In the genomic region with DNA sequence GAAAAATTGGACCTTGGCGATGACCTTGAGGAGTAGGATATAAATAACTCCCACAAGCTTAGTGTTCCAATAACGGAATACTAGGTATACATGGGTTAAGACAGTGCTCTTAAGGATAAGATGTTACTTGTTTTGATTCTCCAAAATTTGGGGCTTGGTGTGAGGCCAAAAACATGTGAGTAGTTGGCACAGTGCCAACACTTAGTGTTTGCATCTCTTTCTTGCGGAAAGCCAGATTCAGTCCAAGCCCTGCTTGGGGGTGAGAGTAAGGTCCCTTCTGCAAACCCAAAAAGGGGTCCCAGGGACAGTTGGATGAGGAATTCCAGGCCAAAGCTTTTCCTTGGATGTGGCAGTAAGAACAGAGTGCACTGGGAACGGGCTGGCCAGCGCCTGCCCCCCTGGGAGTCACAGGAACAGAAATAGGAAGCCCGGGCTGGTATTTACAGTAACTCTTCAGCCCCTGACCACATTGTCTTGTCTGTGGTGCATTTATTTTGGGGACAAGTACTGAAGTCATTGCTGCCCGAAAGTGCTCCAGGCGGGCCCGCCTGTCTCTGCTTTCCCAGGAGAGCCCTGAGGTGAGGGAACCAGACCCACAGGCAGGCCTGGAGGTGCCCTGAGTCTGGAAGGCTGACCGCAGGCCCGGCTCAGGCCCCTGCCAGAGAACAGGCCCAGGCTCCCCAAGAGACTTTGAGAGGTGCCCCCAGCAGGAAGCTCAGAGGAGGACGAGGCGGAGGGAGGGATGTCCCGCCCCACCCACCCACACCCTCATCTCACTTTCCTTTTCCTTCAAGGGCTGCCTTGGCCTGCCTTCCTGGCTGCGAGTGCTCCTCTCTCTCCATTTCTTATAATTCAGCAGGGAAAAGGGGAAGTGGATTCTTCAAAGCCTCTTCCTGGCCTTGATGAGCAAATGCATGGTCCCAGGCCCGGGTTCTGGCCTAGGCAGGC, we compare ENCODE assay signal across 16 cellular contexts.
DNase-seq lines count a peak whose midpoint lies in the region; ATAC-seq lines count a peak whose summit lies in the region.
"Had no signal": no experiment of that assay in that cellular context is flagged by ENCODE, and none has a peak within 500 bp of the region (broad histone marks: within the 10 kb centered on the region; RNA-seq: fewer than 3 reads in every experiment).

No MANE protein-coding gene starts in this region.

- no peaks in the 10 kb centered on the region for H3K27me3 Mint-ChIP-seq in activated T-helper 1 cell treated with anti-CD3 and anti-CD28 coated beads, Interleukin-12 subunit alpha, Interleukin-12 subunit beta, Interleukin-2, Interleukin-4 antibody, amounts not matched to agents 30 ng/mL and 10 ng/mL and 1 ng/mL, durations not matched to agents 14 hours and 24 hours and 36 hours (ENCODE audit: insufficient read depth)

- H3K4ac ChIP-seq in neuronal stem cell (ENCODE audit: low read length), result no peak overlapping the region

- DNase-seq in Right ventricle myocardium inferior (ENCODE audit: missing footprints), result peak; percentile 73
- DNase-seq in cardiac septum (ENCODE audit: low spot score), result no peak
- peak; percentile 38 for DNase-seq in globus pallidus (ENCODE audit: low spot score)
- DNase-seq in neuronal stem cell (ENCODE audit: low spot score), result no peak
- no peak for DNase-seq in activated CD8-positive, alpha-beta memory T cell treated with anti-CD3 and anti-CD28 coated beads, Interleukin-2, amount 50 U/mL, for 48 hours
- no peak for DNase-seq in activated T-helper 1 cell treated with anti-CD3 and anti-CD28 coated beads, Interleukin-12 subunit alpha, Interleukin-12 subunit beta, Interleukin-2, Interleukin-4 antibody, amounts not matched to agents 30 ng/mL and 10 ng/mL and 1 ng/mL, durations not matched to agents 14 hours and 24 hours and 36 hours (ENCODE audit: low spot score)
- DNase-seq: activated CD8-positive, alpha-beta T cell treated with anti-CD3 and anti-CD28 coated beads, Interleukin-2, amount 10 ng/mL, durations not matched to agents 7 days and 5 days; activated gamma-delta T cell treated with Interleukin-2 at 50 U/mL for 16 hours; MG63; NCI-H2227 treated with DMSO at 0.1 percent for 48 hours; occipital lobe; stimulated activated CD8-positive, alpha-beta memory T cell treated with anti-CD3 and anti-CD28 coated beads, Interleukin-4, amount 100 ng/mL, for 48 hours had no signal

- no peak overlapping the region for H2BK5ac ChIP-seq in neuronal stem cell (ENCODE audit: low read length)

- H4K91ac ChIP-seq in neuronal stem cell (ENCODE audit: low read depth, low read length, poor library complexity), result no peak overlapping the region

- H3K27ac ChIP-seq in neuronal stem cell (replicated peaks; ENCODE audit: low read length), result no peak overlapping the region
- H3K27ac ChIP-seq: RWPE1 had no signal

- no peak overlapping the region for H3K14ac ChIP-seq in neuronal stem cell (ENCODE audit: low read length)

- no peaks in the 10 kb centered on the region for H3K9me3 Mint-ChIP-seq in activated T-helper 1 cell treated with anti-CD3 and anti-CD28 coated beads, Interleukin-12 subunit alpha, Interleukin-12 subunit beta, Interleukin-2, Interleukin-4 antibody, amounts not matched to agents 30 ng/mL and 10 ng/mL and 1 ng/mL, durations not matched to agents 14 hours and 24 hours and 36 hours

- H3K4me1 Mint-ChIP-seq in activated T-helper 1 cell treated with anti-CD3 and anti-CD28 coated beads, Interleukin-12 subunit alpha, Interleukin-12 subunit beta, Interleukin-2, Interleukin-4 antibody, amounts not matched to agents 30 ng/mL and 10 ng/mL and 1 ng/mL, durations not matched to agents 14 hours and 24 hours and 36 hours (ENCODE audit: low read depth), result no peaks in the 10 kb centered on the region

- no peak overlapping the region for H3K4me3 ChIP-seq in neuronal stem cell (ENCODE audit: low read length in 2 of 2)
- H3K4me3 ChIP-seq: MG63, uterus had no signal

- WGBS in neuronal stem cell (ENCODE audit: extremely low coverage in 2 of 2, insufficient read length in 2 of 2, insufficient replicate concordance in 1 of 2), 2 donors, result no CpG with 5 or more reads among the region's 16 CpGs

- H3K23ac ChIP-seq in neuronal stem cell (ENCODE audit: low read depth, low read length, poor library complexity), result no peak overlapping the region

- no peak overlapping the region for H3K4me3 Mint-ChIP-seq in activated T-helper 1 cell treated with anti-CD3 and anti-CD28 coated beads, Interleukin-12 subunit alpha, Interleukin-12 subunit beta, Interleukin-2, Interleukin-4 antibody, amounts not matched to agents 30 ng/mL and 10 ng/mL and 1 ng/mL, durations not matched to agents 14 hours and 24 hours and 36 hours
- H3K4me3 Mint-ChIP-seq: activated CD8-positive, alpha-beta T cell treated with anti-CD3 and anti-CD28 coated beads, Interleukin-2, amount 10 ng/mL, durations not matched to agents 7 days and 5 days had no signal

- H2BK12ac ChIP-seq in neuronal stem cell (ENCODE audit: low read length), result peak overlapping the region; percentile 65

- H3K4me2 ChIP-seq in neuronal stem cell (ENCODE audit: insufficient read depth, low read length, poor library complexity, severe bottlenecking), result no peak overlapping the region

- H2AK5ac ChIP-seq in neuronal stem cell (ENCODE audit: low read depth, low read length), result peak overlapping the region; percentile 58

- no peak overlapping the region for H2BK120ac ChIP-seq in neuronal stem cell (ENCODE audit: low read depth, low read length)

- H4K8ac ChIP-seq in neuronal stem cell (ENCODE audit: low read depth, low read length), result no peak overlapping the region

- no peak overlapping the region for H3K27ac Mint-ChIP-seq in activated T-helper 1 cell treated with anti-CD3 and anti-CD28 coated beads, Interleukin-12 subunit alpha, Interleukin-12 subunit beta, Interleukin-2, Interleukin-4 antibody, amounts not matched to agents 30 ng/mL and 10 ng/mL and 1 ng/mL, durations not matched to agents 14 hours and 24 hours and 36 hours
- H3K27ac Mint-ChIP-seq: activated CD8-positive, alpha-beta T cell treated with anti-CD3 and anti-CD28 coated beads, Interleukin-2, amount 10 ng/mL, durations not matched to agents 7 days and 5 days had no signal

- H3K4me1 ChIP-seq in neuronal stem cell (ENCODE audit: control insufficient read depth in 2 of 2, insufficient read depth in 1 of 2, low read depth in 1 of 2, low read length in 2 of 2), result peaks cover 0 to 2% of the 10 kb centered on the region in 2 donors
- H3K4me1 ChIP-seq: uterus had no signal

- no peak overlapping the region for H3K9ac ChIP-seq in neuronal stem cell (ENCODE audit: low read depth, low read length, poor library complexity)

- ATAC-seq in Right ventricle myocardium inferior (peak; percentile 74), GM18502 (IDR thresholded peaks at IDR 0.05; ENCODE audit: poor library complexity, unreplicated experiment) (no peak), HG03045 (IDR thresholded peaks at IDR 0.05; ENCODE audit: unreplicated experiment) (no peak)
- ATAC-seq: activated CD8-positive, alpha-beta T cell treated with anti-CD3 and anti-CD28 coated beads, Interleukin-2, amount 10 ng/mL, durations not matched to agents 7 days and 5 days had no signal

- no peaks in the 10 kb centered on the region for H3K9me3 ChIP-seq in neuronal stem cell (replicated peaks in 1 of 2; ENCODE audit: control insufficient read depth in 2 of 2, insufficient read depth in 1 of 2, low read depth in 1 of 2, low read length in 2 of 2)
- H3K9me3 ChIP-seq: MG63, uterus had no signal

- H3K36me3 ChIP-seq in neuronal stem cell (replicated peaks in 1 of 2; ENCODE audit: control insufficient read depth in 2 of 2, insufficient read depth in 2 of 2, low read length in 2 of 2), result no peaks in the 10 kb centered on the region
- H3K36me3 ChIP-seq: MG63, uterus had no signal

- H3K79me1 ChIP-seq in neuronal stem cell (ENCODE audit: low read depth, low read length), result no peaks in the 10 kb centered on the region

- H3K27me3 ChIP-seq in neuronal stem cell (ENCODE audit: control insufficient read depth in 3 of 3, insufficient read depth in 3 of 3, low read depth in 1 of 3, low read length in 3 of 3), result no peaks in the 10 kb centered on the region
- H3K27me3 ChIP-seq: MG63, uterus had no signal

- intact Hi-C loops in Right ventricle myocardium inferior (cut with DNase I) (no loop called here), cardiac septum (cut with DNase I) (no loop called here)
- intact Hi-C loops in activated T-helper 1 cell treated with anti-CD3 and anti-CD28 coated beads, Interleukin-12 subunit alpha, Interleukin-12 subunit beta, Interleukin-2, Interleukin-4 antibody, amounts not matched to agents 30 ng/mL and 10 ng/mL and 1 ng/mL, durations not matched to agents 14 hours and 24 hours and 36 hours (cut with micrococcal nuclease), result no loop called here

- peak overlapping the region; percentile 32 for H3K18ac ChIP-seq in neuronal stem cell (ENCODE audit: low read length)

- no peaks in the 10 kb centered on the region for H3K36me3 Mint-ChIP-seq in activated T-helper 1 cell treated with anti-CD3 and anti-CD28 coated beads, Interleukin-12 subunit alpha, Interleukin-12 subunit beta, Interleukin-2, Interleukin-4 antibody, amounts not matched to agents 30 ng/mL and 10 ng/mL and 1 ng/mL, durations not matched to agents 14 hours and 24 hours and 36 hours (ENCODE audit: low read depth)

- H2AFZ ChIP-seq in neuronal stem cell (ENCODE audit: low read length), result no peak overlapping the region

- H2BK15ac ChIP-seq in neuronal stem cell (ENCODE audit: low read length), result no peak overlapping the region

Comparison
In these comparisons a context has a peak if more than half of its experiments do, and no peak if none do; other contexts are left out.
1. DNase-seq: peak in Right ventricle myocardium inferior (single experiment) and globus pallidus (single experiment); none in cardiac septum (single experiment), neuronal stem cell (single experiment), activated CD8-positive, alpha-beta memory T cell treated with anti-CD3 and anti-CD28 coated beads, Interleukin-2, amount 50 U/mL, for 48 hours (single experiment) and activated T-helper 1 cell treated with anti-CD3 and anti-CD28 coated beads, Interleukin-12 subunit alpha, Interleukin-12 subunit beta, Interleukin-2, Interleukin-4 antibody, amounts not matched to agents 30 ng/mL and 10 ng/mL and 1 ng/mL, durations not matched to agents 14 hours and 24 hours and 36 hours (single experiment).